18 cellular contexts compared by ENCODE assay signal in genomic region chr3:84547207-84547606, GRCh38.
A peak's percentile ranks its signal among the peaks of the same experiment; 100 is the strongest.
DNase-seq lines count a peak whose midpoint lies in the region; ATAC-seq, FAIRE-seq and TF ChIP-seq lines count a peak whose summit lies in the region.
"Had no signal": no experiment of that assay in that cellular context is flagged by ENCODE, and none has a peak within 500 bp of the region (broad histone marks: within the 10 kb centered on the region; RNA-seq: fewer than 3 reads in every experiment).

No MANE protein-coding gene starts in this region.

- no peaks in the 10 kb centered on the region for H3K79me1 ChIP-seq in H1 (ENCODE audit: low read depth, low read length)

- H3K9ac ChIP-seq in SU-DHL-6 (ENCODE audit: low read length) (no peak overlapping the region), H1 (replicated peaks in 1 of 4; ENCODE audit: extremely low read depth in 1 of 4, low read depth in 3 of 4, low read length in 3 of 4) (no peak overlapping the region)

- no peak overlapping the region for H2BK20ac ChIP-seq in H1 (ENCODE audit: low read length)

- TF ChIP-seq POLR2A in H1 (IDR thresholded peaks at IDR 0.05; ENCODE audit: control extremely low read depth in 1 of 2, low read depth in 2 of 2, low read length in 2 of 2) = no peak

- no peak overlapping the region for H3K4me3 ChIP-seq in SU-DHL-6 (ENCODE audit: insufficient read depth, low read length, poor library complexity, severe bottlenecking)
- no peak overlapping the region for H3K4me3 ChIP-seq in H1 (ENCODE audit: extremely low read depth in 1 of 4, insufficient read depth in 2 of 4, low read depth in 3 of 4, low read length in 4 of 4)
- H3K4me3 ChIP-seq in retinal pigment epithelial cell (ENCODE audit: low read length) = no peak overlapping the region
- no peak overlapping the region for H3K4me3 ChIP-seq in SJCRH30
- H3K4me3 ChIP-seq: PC-9 had no signal

- TF ChIP-seq CTCF in SU-DHL-6 (IDR thresholded peaks at IDR 0.05; ENCODE audit: insufficient read depth, low read length, poor library complexity, severe bottlenecking) = no peak
- no peak for TF ChIP-seq CTCF in H1 (IDR thresholded peaks at IDR 0.05; ENCODE audit: control extremely low read depth in 1 of 3, insufficient read depth in 1 of 3, low read depth in 1 of 3, low read length in 3 of 3)
- no peak for TF ChIP-seq CTCF in retinal pigment epithelial cell (conservative IDR thresholded peaks at IDR 0.05; ENCODE audit: low read depth, low read length)

- H3K4me2 ChIP-seq in SU-DHL-6 (ENCODE audit: low read depth, low read length, poor library complexity, severe bottlenecking) = no peak overlapping the region
- no peak overlapping the region for H3K4me2 ChIP-seq in H1 (ENCODE audit: insufficient read depth in 1 of 2, low read depth in 2 of 2, low read length in 2 of 2)

- no peak for TF ChIP-seq RAD21 in H1 (IDR thresholded peaks at IDR 0.05 in 1 of 2, conservative IDR thresholded peaks at IDR 0.05 in 1 of 2; ENCODE audit: low read depth in 2 of 2, low read length in 2 of 2)

- H2AFZ ChIP-seq in SU-DHL-6 (ENCODE audit: low read depth, low read length, severe bottlenecking) (peak overlapping the region; percentile 69), H1 (ENCODE audit: low read length) (no peak overlapping the region)

- H3K9me3 ChIP-seq in SU-DHL-6 (ENCODE audit: insufficient read depth, low read length) (no peaks in the 10 kb centered on the region), H1 (ENCODE audit: insufficient read depth in 2 of 2, low read depth in 1 of 2, low read length in 1 of 2) (no peaks in the 10 kb centered on the region), SJCRH30 (replicated peaks) (no peaks in the 10 kb centered on the region)

- H3K4me1 ChIP-seq in H1 (replicated peaks in 1 of 4; ENCODE audit: control insufficient read depth in 3 of 4, insufficient read depth in 4 of 4, low read length in 3 of 4) (peaks cover 0 to 5% (median 0%) of the 10 kb centered on the region in 4 experiments; a peak in 3 of 7 replicates), SJCRH30 (no peaks in the 10 kb centered on the region; the same call in 1 of the 2 replicates)

- no peak overlapping the region for H3K56ac ChIP-seq in H1 (replicated peaks; ENCODE audit: insufficient read length, low read depth, low read length)

- no peak overlapping the region for H3K18ac ChIP-seq in H1 (ENCODE audit: extremely low read depth, low read length)

- no peak overlapping the region for H4K8ac ChIP-seq in H1 (ENCODE audit: extremely low read depth, insufficient read depth, low read length)

- H3K79me2 ChIP-seq in SU-DHL-6 (ENCODE audit: insufficient read depth, low read length) = no peaks in the 10 kb centered on the region
- no peaks in the 10 kb centered on the region for H3K79me2 ChIP-seq in H1 (ENCODE audit: control insufficient read depth in 1 of 2, insufficient read depth in 2 of 2, low read length in 2 of 2)

- no peak overlapping the region for H4K91ac ChIP-seq in H1 (replicated peaks; ENCODE audit: insufficient read length, low read length)

- H2BK120ac ChIP-seq in H1 (replicated peaks; ENCODE audit: low read depth, low read length) = no peak overlapping the region

- no peak for ATAC-seq in GM18870 (IDR thresholded peaks at IDR 0.05; ENCODE audit: unreplicated experiment)
- ATAC-seq in GM18519 (IDR thresholded peaks at IDR 0.05; ENCODE audit: low FRiP score, unreplicated experiment) = no peak

- no peaks in the 10 kb centered on the region for H3K9me2 ChIP-seq in SU-DHL-6 (replicated peaks; ENCODE audit: insufficient read depth, low read length)

- H2BK15ac ChIP-seq in H1 (ENCODE audit: low read length) = no peak overlapping the region

- H3K27ac ChIP-seq in SU-DHL-6 (ENCODE audit: low read depth, low read length) (no peak overlapping the region), H1 (ENCODE audit: low read depth, low read length) (no peak overlapping the region), SJCRH30 (no peak overlapping the region)
- H3K27ac ChIP-seq: PC-9 had no signal

- H3K23ac ChIP-seq in H1 (ENCODE audit: insufficient read length) = no peak overlapping the region

- H3K14ac ChIP-seq in H1 (ENCODE audit: insufficient read length) = no peak overlapping the region

- H3F3A ChIP-seq in SU-DHL-6 (ENCODE audit: insufficient read depth) = no peaks in the 10 kb centered on the region

- DNase-seq in A172 (ENCODE audit: low spot score) (peak; percentile 27), H1 (ENCODE audit: low read depth in 1 of 2, low spot score in 2 of 2) (no peak), retinal pigment epithelial cell (ENCODE audit: low read depth) (peak; percentile 39), SJCRH30 (no peak), NCI-H1417 treated with DMSO at 0.1 percent for 48 hours (lab: John Stamatoyannopoulos, UW) (no peak)
- DNase-seq: CD4-positive, alpha-beta memory T cell; DMS79 treated with DMSO at 0.1 percent for 48 hours; GF-D8; GOT3; NCI-H1105; NK-92 treated with Interleukin-12 subunit alpha and Interleukin-12 subunit beta, amount 100 ng/mL, for 24 hours; PC-9; Right ventricle myocardium superior had no signal

- H3K27me3 ChIP-seq in SU-DHL-6 (ENCODE audit: low read length) (no peaks in the 10 kb centered on the region), H1 (replicated peaks in 1 of 4; ENCODE audit: control insufficient read depth in 3 of 4, extremely low read depth in 1 of 4, insufficient read depth in 3 of 4, low read length in 3 of 4) (no peaks in the 10 kb centered on the region), SJCRH30 (no peaks in the 10 kb centered on the region)

- no peak overlapping the region for H2BK12ac ChIP-seq in H1 (ENCODE audit: low read depth, low read length)

- TF ChIP-seq EP300 in H1 (IDR thresholded peaks at IDR 0.05; ENCODE audit: borderline replicate concordance in 1 of 2, low read depth in 2 of 2, low read length in 2 of 2) = no peak

- POLR2A ChIA-PET in H1 (lab: Charles Lee; ENCODE audit: partially characterized antibody) = no interaction called here

- no peak overlapping the region for H2AK5ac ChIP-seq in H1 (ENCODE audit: low read depth, low read length)

- no peak overlapping the region for H2BK5ac ChIP-seq in H1 (ENCODE audit: low read depth, low read length)

- H3K23me2 ChIP-seq in H1 (ENCODE audit: low read depth, low read length) = no peaks in the 10 kb centered on the region

- H3K4ac ChIP-seq in H1 (replicated peaks; ENCODE audit: insufficient read length, low read depth, low read length) = no peak overlapping the region

- CTCF ChIA-PET in H1 (lab: Charles Lee; ENCODE audit: partially characterized antibody) = interaction anchor here (0.7 to 1.8 kb wide), 19 partner anchors 10 to 815 kb away, joined by 3 to 10 read pairs (median 3); no protein-coding TSS in a partner anchor

- no peak for FAIRE-seq in H1 (lab: Jason Lieb, UNC)
- FAIRE-seq: A204.1, GM12892 had no signal

- no peaks in the 10 kb centered on the region for H4K20me1 ChIP-seq in SU-DHL-6 (ENCODE audit: low read depth, low read length)
- H4K20me1 ChIP-seq in H1 (replicated peaks in 1 of 2; ENCODE audit: control insufficient read depth in 1 of 2, insufficient read depth in 2 of 2, low read length in 2 of 2) = no peaks in the 10 kb centered on the region

- 92% methylated on average over 3 of the region's 3 CpGs; no CpG with 5 or more reads in 1 of the 2 experiments for WGBS in H1 (ENCODE audit: extremely low coverage in 1 of 2, insufficient coverage in 1 of 2, insufficient read length in 1 of 2, insufficient replicate concordance in 2 of 2, low coverage in 1 of 2, low lambda C conversion rate in 2 of 2, missing lambda C conversion rate in 1 of 2), 2 experiments

- H3K36me3 ChIP-seq in SU-DHL-6 (ENCODE audit: low read length) = no peaks in the 10 kb centered on the region
- no peaks in the 10 kb centered on the region for H3K36me3 ChIP-seq in H1 (ENCODE audit: control insufficient read depth in 2 of 4, insufficient read depth in 4 of 4, low read length in 3 of 4)
- H3K36me3 ChIP-seq in SJCRH30 = no peaks in the 10 kb centered on the region

- no peak overlapping the region for H4K5ac ChIP-seq in H1 (ENCODE audit: insufficient read length, low read depth, low read length)

TF ChIP-seq in H1, 55 proteins besides CTCF, POLR2A, EP300 and RAD21:
- TF ChIP-seq SAP30 (IDR thresholded peaks at IDR 0.05; ENCODE audit: insufficient read depth, insufficient replicate concordance, low read length) (no peak), JUND (IDR thresholded peaks at IDR 0.05; ENCODE audit: low read length) (peak; percentile 74)

Comparison
In these comparisons a context has a peak if more than half of its experiments do, and no peak if none do; other contexts are left out.
1. DNase-seq: peak in A172 (single experiment) and retinal pigment epithelial cell (single experiment); none in H1 (0 of 2), SJCRH30 (0 of 2) and NCI-H1417 treated with DMSO at 0.1 percent for 48 hours (single experiment).